In the genomic region with DNA sequence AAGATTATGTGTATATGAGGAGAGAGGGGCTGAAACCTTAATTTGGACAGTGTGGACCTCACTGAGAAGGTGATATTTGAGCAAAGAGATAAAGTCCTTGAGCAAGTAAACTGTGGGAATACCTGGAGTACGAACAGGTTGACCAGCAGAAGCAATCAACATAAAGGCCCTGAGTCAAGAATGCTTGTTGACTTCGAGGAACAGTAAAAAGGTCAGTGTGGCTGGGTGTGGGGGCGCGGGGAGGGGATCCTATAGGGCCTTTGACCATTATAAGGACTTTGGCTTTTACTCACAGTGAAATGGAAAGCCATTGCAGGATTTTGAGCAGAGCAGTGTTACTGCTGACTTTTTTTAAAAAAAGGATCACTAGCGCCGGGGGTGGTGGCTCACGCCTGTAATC, we compare ENCODE assay signal across 29 cellular contexts. TPM values are rescaled to one million over a fixed set of nuclear protein-coding genes. Genes with fewer than 3 reads are reported as not detected.
"Had no signal": no experiment of that assay in that cellular context is flagged by ENCODE, and none has a peak within 500 bp of the region (broad histone marks: within the 10 kb centered on the region; RNA-seq: fewer than 3 reads in every experiment).

No MANE protein-coding gene starts in this region.

- H3K4me2 ChIP-seq: smooth muscle cell had no signal

- DNase-seq: naive thymus-derived CD8-positive, alpha-beta T cell; nephron progenitor cell; nucleus accumbens; pancreas; psoas muscle; right cardiac atrium; spleen; stimulated activated CD4-positive, alpha-beta T cell treated with anti-CD3 and anti-CD28 coated beads, Interleukin-12 subunit alpha, Interleukin-12 subunit beta, amount 100 ng/mL, for 4 hours; stimulated activated CD4-positive, alpha-beta T cell treated with anti-CD3 and anti-CD28 coated beads, Interleukin-1b, Interleukin-23, amount 100 ng/mL, for 48 hours; stimulated activated CD4-positive, alpha-beta T cell treated with anti-CD3 and anti-CD28 coated beads, Interleukin-4, amount 100 ng/mL, for 1 hour; stimulated activated CD4-positive, alpha-beta T cell treated with anti-CD3 and anti-CD28 coated beads, Interleukin-4, amount 100 ng/mL, for 4 hours; stimulated activated CD8-positive, alpha-beta memory T cell treated with anti-CD3 and anti-CD28 coated beads, Interleukin-4, amount 100 ng/mL, for 48 hours; stimulated activated naive CD4-positive, alpha-beta T cell; stomach; thyroid gland; trophoblast cell had no signal

- H3K27ac ChIP-seq: neutrophil, pancreas, psoas muscle, skin epidermis, spleen, stomach, thoracic aorta, thyroid gland, tibial nerve, upper lobe of left lung, vagina had no signal

- H3K27ac Mint-ChIP-seq: naive thymus-derived CD8-positive, alpha-beta T cell; natural killer cell treated with Interleukin-12 subunit alpha and Interleukin-12 subunit beta and Interleukin-15 and Interleukin-18, amount 100 ng/mL, for 72 hours; stimulated activated memory B cell treated with anti-CD40 and anti-IgM and Interleukin-4, amounts not matched to agents 10 μg/mL and 1 μg/mL and 100 μg/mL, for 72 hours; stimulated activated naive CD8-positive, alpha-beta T cell treated with anti-CD3 and anti-CD28 coated beads, Interleukin-15, Interleukin-2, amounts not matched to agents 100 ng/mL and 50 ng/mL, for 24 hours had no signal

- H3K36me3 ChIP-seq: neutrophil, pancreas, spleen, stomach, thoracic aorta, thyroid gland, tibial nerve, upper lobe of left lung, vagina had no signal

- H3K9me3 ChIP-seq: neutrophil, pancreas, psoas muscle, spleen, stomach, thoracic aorta, thyroid gland, tibial nerve, upper lobe of left lung, vagina had no signal

- ATAC-seq: naive thymus-derived CD8-positive, alpha-beta T cell; natural killer cell treated with Interleukin-12 subunit alpha and Interleukin-12 subunit beta and Interleukin-15 and Interleukin-18, amount 100 ng/mL, for 72 hours; pancreas; psoas muscle; right cardiac atrium; sciatic nerve; stimulated activated memory B cell treated with anti-CD40 and anti-IgM and Interleukin-4, amounts not matched to agents 10 μg/mL and 1 μg/mL and 100 μg/mL, for 72 hours had no signal

- FAIRE-seq: pancreas, urothelium cell line had no signal

- H3K4me3 ChIP-seq: pancreas, psoas muscle, skin epidermis, smooth muscle cell, spleen, stomach, thoracic aorta, thyroid gland, tibial nerve, upper lobe of left lung, vagina had no signal

- H3K27me3 Mint-ChIP-seq: naive thymus-derived CD8-positive, alpha-beta T cell; natural killer cell treated with Interleukin-12 subunit alpha and Interleukin-12 subunit beta and Interleukin-15 and Interleukin-18, amount 100 ng/mL, for 72 hours; stimulated activated memory B cell treated with anti-CD40 and anti-IgM and Interleukin-4, amounts not matched to agents 10 μg/mL and 1 μg/mL and 100 μg/mL, for 72 hours; stimulated activated naive CD8-positive, alpha-beta T cell treated with anti-CD3 and anti-CD28 coated beads, Interleukin-15, Interleukin-2, amounts not matched to agents 100 ng/mL and 50 ng/mL, for 24 hours had no signal

- H3K36me3 Mint-ChIP-seq: naive thymus-derived CD8-positive, alpha-beta T cell; natural killer cell treated with Interleukin-12 subunit alpha and Interleukin-12 subunit beta and Interleukin-15 and Interleukin-18, amount 100 ng/mL, for 72 hours; stimulated activated memory B cell treated with anti-CD40 and anti-IgM and Interleukin-4, amounts not matched to agents 10 μg/mL and 1 μg/mL and 100 μg/mL, for 72 hours had no signal

- H3K4me1 ChIP-seq: psoas muscle, spleen, thyroid gland, tibial nerve, upper lobe of left lung, vagina had no signal

- H3K4me3 Mint-ChIP-seq: naive thymus-derived CD8-positive, alpha-beta T cell; natural killer cell treated with Interleukin-12 subunit alpha and Interleukin-12 subunit beta and Interleukin-15 and Interleukin-18, amount 100 ng/mL, for 72 hours; nephron progenitor cell; neural crest cell; stimulated activated memory B cell treated with anti-CD40 and anti-IgM and Interleukin-4, amounts not matched to agents 10 μg/mL and 1 μg/mL and 100 μg/mL, for 72 hours; stimulated activated naive CD8-positive, alpha-beta T cell treated with anti-CD3 and anti-CD28 coated beads, Interleukin-15, Interleukin-2, amounts not matched to agents 100 ng/mL and 50 ng/mL, for 24 hours had no signal

- H3K9me3 Mint-ChIP-seq: natural killer cell treated with Interleukin-12 subunit alpha and Interleukin-12 subunit beta and Interleukin-15 and Interleukin-18, amount 100 ng/mL, for 72 hours; neural crest cell; stimulated activated naive CD8-positive, alpha-beta T cell treated with anti-CD3 and anti-CD28 coated beads, Interleukin-15, Interleukin-2, amounts not matched to agents 100 ng/mL and 50 ng/mL, for 24 hours had no signal

- H3K27me3 ChIP-seq: neutrophil, pancreas, spleen, stomach, thyroid gland, tibial nerve, upper lobe of left lung, vagina had no signal

- H3K4me1 Mint-ChIP-seq: naive thymus-derived CD8-positive, alpha-beta T cell; neural crest cell; stimulated activated memory B cell treated with anti-CD40 and anti-IgM and Interleukin-4, amounts not matched to agents 10 μg/mL and 1 μg/mL and 100 μg/mL, for 72 hours had no signal

RNA-seq across cellular contexts. Expression of a gene that starts 34.7 kb away (rescaled TPM):
- total RNA-seq: naive thymus-derived CD8-positive, alpha-beta T cell had no signal
- polyA plus RNA-seq: naive thymus-derived CD8-positive, alpha-beta T cell had no signal
